Comparison of ENCODE assay signal across 7 cellular contexts in genomic region chr16:82194076-82194475, GRCh38.
"Had no signal": no experiment of that assay in that cellular context is flagged by ENCODE, and none has a peak within 500 bp of the region (broad histone marks: within the 10 kb centered on the region; RNA-seq: fewer than 3 reads in every experiment).

No MANE protein-coding gene starts in this region.

- DNase-seq: GM23248, GOT3, H7, KBM-7 had no signal

- H3K27ac ChIP-seq: GM23248, KMS-11 had no signal

- H3K4me2 ChIP-seq: KMS-11 had no signal

- H3K27ac Mint-ChIP-seq: IgD-negative memory B cell had no signal

- H3K9me3 Mint-ChIP-seq: IgD-negative memory B cell had no signal

- H3K4me3 ChIP-seq: GM23248, HAP-1 had no signal

- H3K9me3 ChIP-seq: HAP-1 had no signal

- H3K36me3 ChIP-seq: HAP-1 had no signal

- H3K9ac ChIP-seq: GM23248, KMS-11 had no signal

- H3K4me3 Mint-ChIP-seq: IgD-negative memory B cell had no signal

- H3K36me3 Mint-ChIP-seq: IgD-negative memory B cell had no signal

- H3K4me1 ChIP-seq: HAP-1 had no signal
